In genomic region chr19:13436352-13436751, GRCh38 we compare ENCODE assay signal across 30 cellular contexts.
"Had no signal": no experiment of that assay in that cellular context is flagged by ENCODE, and none has a peak within 500 bp of the region (broad histone marks: within the 10 kb centered on the region; RNA-seq: fewer than 3 reads in every experiment).

No MANE protein-coding gene starts in this region.

- FAIRE-seq: urothelium cell line had no signal

- H3K27ac Mint-ChIP-seq: nephron; neural progenitor cell; progenitor cell of endocrine pancreas; stimulated activated naive B cell treated with anti-CD40 and anti-IgM and Interleukin-4, amounts not matched to agents 10 μg/mL and 1 μg/mL and 100 μg/mL, for 72 hours; stimulated activated naive CD8-positive, alpha-beta T cell treated with anti-CD3 and anti-CD28 coated beads, Interleukin-15, Interleukin-2, amounts not matched to agents 100 ng/mL and 50 ng/mL, for 24 hours had no signal

- H3K79me2 ChIP-seq: parathyroid adenoma had no signal

- H3K36me3 ChIP-seq: neural progenitor cell, ovary, spleen, stomach, thoracic aorta, thyroid gland, tibial nerve, upper lobe of left lung, vagina had no signal

- H3K27me3 ChIP-seq: neural progenitor cell, ovary, thyroid gland, tibial nerve, upper lobe of left lung, vagina had no signal

- H3K9me3 ChIP-seq: ovary, psoas muscle, thoracic aorta, thyroid gland, upper lobe of left lung, vagina had no signal

- H3K36me3 Mint-ChIP-seq: neural progenitor cell; stimulated activated naive B cell treated with anti-CD40 and anti-IgM and Interleukin-4, amounts not matched to agents 10 μg/mL and 1 μg/mL and 100 μg/mL, for 72 hours had no signal

- H3K4me3 Mint-ChIP-seq: naive thymus-derived CD8-positive, alpha-beta T cell; nephron; neural progenitor cell; stimulated activated naive B cell treated with anti-CD40 and anti-IgM and Interleukin-4, amounts not matched to agents 10 μg/mL and 1 μg/mL and 100 μg/mL, for 72 hours; stimulated activated naive CD8-positive, alpha-beta T cell treated with anti-CD3 and anti-CD28 coated beads, Interleukin-15, Interleukin-2, amounts not matched to agents 100 ng/mL and 50 ng/mL, for 24 hours had no signal

- ATAC-seq: naive thymus-derived CD8-positive, alpha-beta T cell; psoas muscle; right cardiac atrium; sciatic nerve; stimulated activated naive B cell treated with anti-CD40 and anti-IgM and Interleukin-4, amounts not matched to agents 10 μg/mL and 1 μg/mL and 100 μg/mL, for 72 hours had no signal

- H3K9me3 Mint-ChIP-seq: nephron; neural progenitor cell; stimulated activated naive CD8-positive, alpha-beta T cell treated with anti-CD3 and anti-CD28 coated beads, Interleukin-15, Interleukin-2, amounts not matched to agents 100 ng/mL and 50 ng/mL, for 24 hours had no signal

- H3K4me1 ChIP-seq: neural progenitor cell, parathyroid adenoma, psoas muscle, spleen, stomach, thyroid gland, tibial nerve, upper lobe of left lung, vagina had no signal

- H3K27ac ChIP-seq: neural progenitor cell, ovary, parathyroid adenoma, psoas muscle, skin epidermis, spleen, stomach, thoracic aorta, thyroid gland, tibial nerve, upper lobe of left lung, vagina had no signal

- H3K9ac ChIP-seq: neural progenitor cell, parathyroid adenoma had no signal

- H3K4me2 ChIP-seq: neural progenitor cell, smooth muscle cell had no signal

- H3K4me3 ChIP-seq: neural progenitor cell, ovary, psoas muscle, skin epidermis, smooth muscle cell, spleen, stomach, thoracic aorta, thyroid gland, tibial nerve, upper lobe of left lung, vagina had no signal

- H2AFZ ChIP-seq: neural progenitor cell, parathyroid adenoma had no signal

- DNase-seq: naive thymus-derived CD8-positive, alpha-beta T cell; occipital lobe; ovary; posterior cingulate gyrus; psoas muscle; right cardiac atrium; spleen; stimulated activated CD4-positive, alpha-beta T cell treated with anti-CD3 and anti-CD28 coated beads, Interleukin-12 subunit alpha, Interleukin-12 subunit beta, amount 100 ng/mL, for 4 hours; stimulated activated CD4-positive, alpha-beta T cell treated with anti-CD3 and anti-CD28 coated beads, Interleukin-1b, Interleukin-23, amount 100 ng/mL, for 48 hours; stimulated activated CD4-positive, alpha-beta T cell treated with anti-CD3 and anti-CD28 coated beads, Interleukin-4, amount 100 ng/mL, for 1 hour; stimulated activated CD4-positive, alpha-beta T cell treated with anti-CD3 and anti-CD28 coated beads, Interleukin-4, amount 100 ng/mL, for 4 hours; stimulated activated CD8-positive, alpha-beta memory T cell treated with anti-CD3 and anti-CD28 coated beads, Interleukin-4, amount 100 ng/mL, for 48 hours; stimulated activated naive B cell treated with anti-CD40 and anti-IgM and Interleukin-4, amounts not matched to agents 10 μg/mL and 1 μg/mL and 100 μg/mL, for 72 hours; stimulated activated naive CD4-positive, alpha-beta T cell treated with Interleukin-2 at 50 U/mL for 16 hours; stomach; thyroid gland; trophoblast cell; upper lobe of left lung had no signal

- H3K4me1 Mint-ChIP-seq: nephron; neural progenitor cell; stimulated activated naive B cell treated with anti-CD40 and anti-IgM and Interleukin-4, amounts not matched to agents 10 μg/mL and 1 μg/mL and 100 μg/mL, for 72 hours had no signal
